ENCODE assay signal across 10 cellular contexts in the genomic region with DNA sequence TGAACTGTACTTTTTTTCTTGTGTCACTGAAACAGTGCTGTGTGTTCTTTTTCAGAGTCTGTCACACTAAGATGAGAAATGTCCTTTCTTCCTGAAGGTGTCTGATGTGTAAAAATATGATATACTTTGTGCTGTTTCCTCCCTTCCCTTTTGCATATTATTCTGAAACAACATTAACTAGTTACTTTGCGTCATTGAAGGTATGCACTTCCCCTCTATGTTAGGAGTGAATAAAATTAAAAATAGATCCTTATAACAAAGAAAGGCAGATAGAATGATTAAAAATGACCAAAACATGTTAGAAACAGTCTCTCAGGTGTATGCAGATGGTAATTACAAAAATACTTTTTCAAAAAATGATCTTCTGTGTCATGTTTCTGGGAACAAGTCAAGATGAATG. TPM values are rescaled to one million over a fixed set of nuclear protein-coding genes. Genes with fewer than 3 reads are reported as not detected.
A peak's percentile ranks its signal among the peaks of the same experiment; 100 is the strongest.
DNase-seq lines count a peak whose midpoint lies in the region; ATAC-seq, FAIRE-seq and TF ChIP-seq lines count a peak whose summit lies in the region.
"Had no signal": no experiment of that assay in that cellular context is flagged by ENCODE, and none has a peak within 500 bp of the region (broad histone marks: within the 10 kb centered on the region; RNA-seq: fewer than 3 reads in every experiment).

No MANE protein-coding gene starts in this region.

- no TSS peak for BruUV-seq in K562 (replicated peaks; lab: Mats Ljungman, UMichigan)

- H3K4me3 Mint-ChIP-seq in memory B cell = no peak overlapping the region

- peaks cover 2 to 55% (median 41%) of the 10 kb centered on the region in 9 donors for H3K4me1 ChIP-seq in heart right ventricle
- H3K4me1 ChIP-seq in K562 (replicated peaks in 1 of 2; ENCODE audit: control insufficient read depth in 2 of 2, insufficient read depth in 2 of 2, low read length in 2 of 2) = peaks cover 12% of the 10 kb centered on the region in 2 experiments; a peak in 2 of 5 replicates
- peaks cover 40% of the 10 kb centered on the region for H3K4me1 ChIP-seq in upper lobe of right lung

- H3K36me3 ChIP-seq in heart right ventricle (peaks cover 0 to 48% (median 3%) of the 10 kb centered on the region in 9 donors), K562 (ENCODE audit: control insufficient read depth, insufficient read depth, low read length) (peaks cover 47% of the 10 kb centered on the region; the same call in 2 of the 3 replicates), upper lobe of right lung (peaks cover 14% of the 10 kb centered on the region)

- TF ChIP-seq CTCF in heart right ventricle (IDR thresholded peaks at IDR 0.05) (no peak), K562 (IDR thresholded peaks at IDR 0.05 in 2 of 3, conservative IDR thresholded peaks at IDR 0.05 in 1 of 3; ENCODE audit: insufficient read depth in 2 of 3, low read depth in 1 of 3, low read length in 3 of 3) (no peak), upper lobe of right lung (IDR thresholded peaks at IDR 0.05) (no peak)

- CTCF ChIA-PET in K562 (lab: Yijun Ruan, JAX; ENCODE audit: low intra/inter-chr PET ratio) = no interaction called here

- no peak for TF ChIP-seq RAD21 in K562 (CRISPR knock-in tag; conservative IDR thresholded peaks at IDR 0.05 in 1 of 2, IDR thresholded peaks at IDR 0.05 in 1 of 2)

- peak overlapping the region in 5 of 10 donors; percentile 92 to 95 (median 94) for H3K27ac ChIP-seq in heart right ventricle
- H3K27ac ChIP-seq in K562 (ENCODE audit: extremely low read depth, low read depth, low read length) = no peak overlapping the region
- no peak overlapping the region for H3K27ac ChIP-seq in upper lobe of right lung

- no peaks in the 10 kb centered on the region for H4K20me1 ChIP-seq in K562 (replicated peaks; ENCODE audit: control insufficient read depth, insufficient read depth, low read length)

- peaks cover 16% of the 10 kb centered on the region for H3K36me3 Mint-ChIP-seq in memory B cell

- H2AFZ ChIP-seq in K562 (ENCODE audit: low read depth, low read length) = no peak overlapping the region

- no peak for ATAC-seq in heart right ventricle
- no peak for ATAC-seq in left ventricle myocardium superior
- no peak for ATAC-seq in K562
- peak; percentile 21 for ATAC-seq in memory B cell (ENCODE audit: low read depth)
- ATAC-seq in upper lobe of right lung = no peak
- no peak for ATAC-seq in HG02588 (IDR thresholded peaks at IDR 0.05; ENCODE audit: unreplicated experiment)
- no peak for ATAC-seq in HG03520 (IDR thresholded peaks at IDR 0.05; ENCODE audit: unreplicated experiment)

- H3K27me3 ChIP-seq in heart right ventricle (peaks cover 0 to 12% (median 0%) of the 10 kb centered on the region in 7 donors), K562 (ENCODE audit: control insufficient read depth in 2 of 2, insufficient read depth in 2 of 2, low read length in 2 of 2) (no peaks in the 10 kb centered on the region), upper lobe of right lung (no peaks in the 10 kb centered on the region)

- peak overlapping the region in 9 of 10 donors; percentile 60 to 89 (median 73) for H3K4me3 ChIP-seq in heart right ventricle
- peak overlapping the region; percentile 68 for H3K4me3 ChIP-seq in K562
- peak overlapping the region; percentile 81 for H3K4me3 ChIP-seq in upper lobe of right lung

- TF ChIP-seq POLR2A in K562 (conservative IDR thresholded peaks at IDR 0.05) = no peak

- TF ChIP-seq EP300 in K562 (IDR thresholded peaks at IDR 0.05; ENCODE audit: low read length) = no peak

- FAIRE-seq in K562 (lab: Jason Lieb, UNC) = no peak

- POLR2A ChIA-PET in K562 (lab: Yijun Ruan, JAX) = interaction anchor here (1.2 to 2.5 kb wide), 2 partner anchors 12 to 21 kb away, joined by 3 to 11 read pairs; no protein-coding TSS in a partner anchor

- no peaks in the 10 kb centered on the region for H3K9me3 ChIP-seq in heart right ventricle
- H3K9me3 ChIP-seq in K562 (replicated peaks; ENCODE audit: control insufficient read depth, insufficient read depth, low read depth, low read length) = no peaks in the 10 kb centered on the region
- no peaks in the 10 kb centered on the region for H3K9me3 ChIP-seq in upper lobe of right lung

- no peaks in the 10 kb centered on the region for H3K9me1 ChIP-seq in K562 (ENCODE audit: control insufficient read depth, insufficient read depth, low read length)

- DNase-seq in heart right ventricle = no peak
- no peak for DNase-seq in left ventricle myocardium superior
- DNase-seq in K562 (ENCODE audit: extremely low read depth in 1 of 4, low spot score in 3 of 4) = no peak
- peak in 1 of 2 donors; percentile 7 for DNase-seq in memory B cell (ENCODE audit: low spot score in 2 of 2)
- no peak for DNase-seq in upper lobe of right lung
- no peak for DNase-seq in HuH-7.5 (ENCODE audit: low spot score)
- DNase-seq: activated naive CD4-positive, alpha-beta T cell treated with anti-CD3 and anti-CD28 coated beads, Interleukin-2, amount 50 U/mL, for 16 hours; NCI-H2081 treated with DMSO at 0.1 percent for 48 hours had no signal

- peaks cover 36% of the 10 kb centered on the region for H3K4me1 Mint-ChIP-seq in memory B cell

- intact Hi-C loops in heart right ventricle (cut with DNase I) (loop anchor here in 9 of 10 donors (2.0 to 10.0 kb wide), 14 partner anchors 41 to 212 kb away; a partner anchor contains a TSS), left ventricle myocardium superior (cut with micrococcal nuclease) (loop anchor here (10.0 kb wide), 1 partner anchor 58 kb away; no protein-coding TSS in a partner anchor), K562 (cut with micrococcal nuclease) (loop anchor here (5.0 kb wide), 1 partner anchor 66 kb away; no protein-coding TSS in a partner anchor), upper lobe of right lung (cut with DNase I) (no loop called here)

- peak overlapping the region; percentile 88 for H3K4me2 ChIP-seq in K562 (ENCODE audit: insufficient read depth, low read length)

- in situ Hi-C loops in K562 (cut with MboI) = no loop called here

- no peaks in the 10 kb centered on the region for H3K9me3 Mint-ChIP-seq in memory B cell

- H3K27me3 Mint-ChIP-seq in memory B cell = no peaks in the 10 kb centered on the region

- H3K9ac ChIP-seq in K562 (ENCODE audit: insufficient read depth in 1 of 2, low read depth in 2 of 2, low read length in 2 of 2) = peak overlapping the region in 1 of 2 experiments; percentile 93; a peak in 2 of 4 replicates

- 64 to 77% methylated on average over 1 of the region's 1 CpG for WGBS in heart right ventricle, 2 donors
- 80% methylated on average over 1 of the region's 1 CpG for WGBS in K562 (ENCODE audit: insufficient coverage, low coverage, missing lambda C conversion rate)

- peaks cover 31% of the 10 kb centered on the region for H3K79me2 ChIP-seq in K562 (ENCODE audit: control insufficient read depth, insufficient read depth, low read length)

- H3K27ac Mint-ChIP-seq in memory B cell = no peak overlapping the region

TF ChIP-seq in K562, 482 proteins besides CTCF, POLR2A, EP300 and RAD21 (continues in another document):
- no peak for TF ChIP-seq CBX3 (IDR thresholded peaks at IDR 0.05; ENCODE audit: borderline replicate concordance in 1 of 2, low read length in 2 of 2)
- TF ChIP-seq SP1 (CRISPR knock-in tag; IDR thresholded peaks at IDR 0.05) = peak; percentile 40; the same call in 1 of the 2 replicates
- TF ChIP-seq ZNF263 (CRISPR knock-in tag; IDR thresholded peaks at IDR 0.05; ENCODE audit: borderline replicate concordance) = no peak
- TF ChIP-seq, protein P1, sequence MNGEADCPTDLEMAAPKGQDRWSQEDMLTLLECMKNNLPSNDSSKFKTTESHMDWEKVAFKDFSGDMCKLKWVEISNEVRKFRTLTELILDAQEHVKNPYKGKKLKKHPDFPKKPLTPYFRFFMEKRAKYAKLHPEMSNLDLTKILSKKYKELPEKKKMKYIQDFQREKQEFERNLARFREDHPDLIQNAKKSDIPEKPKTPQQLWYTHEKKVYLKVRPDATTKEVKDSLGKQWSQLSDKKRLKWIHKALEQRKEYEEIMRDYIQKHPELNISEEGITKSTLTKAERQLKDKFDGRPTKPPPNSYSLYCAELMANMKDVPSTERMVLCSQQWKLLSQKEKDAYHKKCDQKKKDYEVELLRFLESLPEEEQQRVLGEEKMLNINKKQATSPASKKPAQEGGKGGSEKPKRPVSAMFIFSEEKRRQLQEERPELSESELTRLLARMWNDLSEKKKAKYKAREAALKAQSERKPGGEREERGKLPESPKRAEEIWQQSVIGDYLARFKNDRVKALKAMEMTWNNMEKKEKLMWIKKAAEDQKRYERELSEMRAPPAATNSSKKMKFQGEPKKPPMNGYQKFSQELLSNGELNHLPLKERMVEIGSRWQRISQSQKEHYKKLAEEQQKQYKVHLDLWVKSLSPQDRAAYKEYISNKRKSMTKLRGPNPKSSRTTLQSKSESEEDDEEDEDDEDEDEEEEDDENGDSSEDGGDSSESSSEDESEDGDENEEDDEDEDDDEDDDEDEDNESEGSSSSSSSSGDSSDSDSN (IDR thresholded peaks at IDR 0.05; ENCODE audit: borderline replicate concordance in 1 of 2, low read depth in 2 of 2, low read length in 2 of 2) = no peak

RNA-seq across cellular contexts. Expression of a gene that starts 1.6 kb away (rescaled TPM):
- total RNA-seq in heart right ventricle (10 to 100 TPM; 20.2 to 29.4 (median 22.0) TPM), left ventricle myocardium superior (31.3 TPM), K562 (2014; rRNA removed) (0.29 and 1.2 TPM in 2 replicates), K562 (2014; rRNA removed; fragmentation: Illumina TruSeq; extraction: Trizol) (0.83 and 1.1 TPM in 2 replicates), K562 (2015; rRNA removed; fragmentation: Illumina TruSeq; extraction: Trizol) (0.58 and 1.1 TPM in 2 replicates), K562 (2021) (0.71 and 0.72 TPM in 2 replicates), upper lobe of right lung (12.5 TPM)
- polyA plus RNA-seq in heart right ventricle (1 to 10 TPM; 2.5 to 5.3 TPM), K562 (2011; rRNA removed) (0.84 and 1.0 TPM in 2 replicates), K562 (2014; fragmentation: Illumina TruSeq; extraction: Trizol) (1.3 TPM in 2 replicates), K562 (2014; fragmentation: Nextera tagmentation; extraction: Ambion mirVana) (1 to 10 TPM in 1 of 2 experiments, under 1 TPM in 1; 0.68 to 1.0 TPM), K562 (2014; rRNA removed) (0.29 and 0.42 TPM in 2 replicates)
- 1.1 and 2.7 TPM in 2 replicates for total RNA-seq in K562 (2011; cell fraction: chromatin; rRNA removed; ENCODE audit: low replicate concordance)
- total RNA-seq in K562 (2011; cell fraction: nucleolus; rRNA removed) = 0.17 and 0.92 TPM in 2 replicates
- total RNA-seq in K562 (2011; cell fraction: nucleoplasm; rRNA removed) = 0.88 and 1.5 TPM in 2 replicates
- 0.28 and 0.94 TPM in 2 replicates for polyA plus RNA-seq in K562 (2011; cell fraction: cytosol; rRNA removed)
- polyA plus RNA-seq in K562 (2011; cell fraction: nucleus; rRNA removed) = 0.38 and 0.46 TPM in 2 replicates
- polyA plus RNA-seq in K562 (2012) = 1.00 and 1.1 TPM in 2 replicates
- polyA minus RNA-seq in K562 (2011; rRNA and poly(A)+ RNA removed) = 1.1 and 3.2 TPM in 2 replicates
- polyA minus RNA-seq in K562 (2011; cell fraction: cytosol; rRNA and poly(A)+ RNA removed) = 0.38 and 1.4 TPM in 2 replicates
- polyA minus RNA-seq in K562 (2011; cell fraction: nucleus; rRNA and poly(A)+ RNA removed) = 0.27 and 1.00 TPM in 2 replicates
